1 cellular context compared by ENCODE assay signal in the genomic region with DNA sequence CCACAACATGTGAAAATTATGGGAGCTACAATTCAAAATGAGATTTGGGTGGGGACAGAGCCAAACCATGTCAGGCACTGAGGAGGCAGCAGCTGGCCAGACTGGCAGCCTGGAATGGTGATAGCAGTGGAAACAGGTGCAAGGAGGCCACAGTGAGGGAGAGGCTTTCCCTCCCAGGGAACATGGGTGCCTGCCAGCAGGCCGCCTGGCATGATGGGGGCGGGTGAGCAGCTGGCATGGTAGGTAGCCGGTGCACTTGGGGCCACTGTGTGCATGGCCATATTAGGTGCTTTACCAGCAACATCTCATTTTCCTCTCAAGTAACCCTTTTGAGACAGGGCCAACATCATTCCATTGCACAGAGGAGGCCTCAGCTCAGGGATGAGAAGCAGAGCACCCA.
TF ChIP-seq lines count a peak whose summit lies in the region.

No MANE protein-coding gene starts in this region.

TF ChIP-seq in IMR-90, 13 proteins besides CTCF, POLR2A, EP300 and RAD21 (continued from another document):
- TF ChIP-seq, protein P1, sequence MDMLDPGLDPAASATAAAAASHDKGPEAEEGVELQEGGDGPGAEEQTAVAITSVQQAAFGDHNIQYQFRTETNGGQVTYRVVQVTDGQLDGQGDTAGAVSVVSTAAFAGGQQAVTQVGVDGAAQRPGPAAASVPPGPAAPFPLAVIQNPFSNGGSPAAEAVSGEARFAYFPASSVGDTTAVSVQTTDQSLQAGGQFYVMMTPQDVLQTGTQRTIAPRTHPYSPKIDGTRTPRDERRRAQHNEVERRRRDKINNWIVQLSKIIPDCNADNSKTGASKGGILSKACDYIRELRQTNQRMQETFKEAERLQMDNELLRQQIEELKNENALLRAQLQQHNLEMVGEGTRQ (IDR thresholded peaks at IDR 0.05; ENCODE audit: low read depth, low read length), result no peak
TF ChIP-seq in IMR-90: peak in this region for 0.
